ENCODE assay signal across 1 cellular context in genomic region chr3:152857082-152857481, GRCh38.
TF ChIP-seq lines count a peak whose summit lies in the region.

No MANE protein-coding gene starts in this region.

TF ChIP-seq in K562, 482 proteins besides CTCF, POLR2A, EP300 and RAD21 (continued from another document and continues in another):
- TF ChIP-seq EP400 (IDR thresholded peaks at IDR 0.05) (no peak), ZNF133 (CRISPR knock-in tag; IDR thresholded peaks at IDR 0.05) (no peak), STAT5B (CRISPR knock-in tag; IDR thresholded peaks at IDR 0.05) (no peak), TFAP4 (CRISPR knock-in tag; IDR thresholded peaks at IDR 0.05; ENCODE audit: borderline replicate concordance) (no peak), ATF4 (CRISPR knock-in tag; IDR thresholded peaks at IDR 0.05) (no peak), NRF1 (conservative IDR thresholded peaks at IDR 0.05 in 1 of 2, IDR thresholded peaks at IDR 0.05 in 1 of 2) (peak; percentile 17 to 30; a peak in 2 of 4 replicates), LEF1 (IDR thresholded peaks at IDR 0.05) (no peak), PML (IDR thresholded peaks at IDR 0.05; ENCODE audit: low read length) (no peak), BCLAF1 (IDR thresholded peaks at IDR 0.05; ENCODE audit: borderline replicate concordance in 1 of 2, control insufficient read depth in 1 of 2, low read depth in 2 of 2, low read length in 1 of 2) (no peak), BCOR (IDR thresholded peaks at IDR 0.05) (no peak), SP1 (CRISPR knock-in tag; IDR thresholded peaks at IDR 0.05) (no peak), ZNF717 (CRISPR knock-in tag; IDR thresholded peaks at IDR 0.05) (no peak), NCOA1 (IDR thresholded peaks at IDR 0.05; ENCODE audit: low read depth) (no peak), ESRRB (CRISPR knock-in tag; IDR thresholded peaks at IDR 0.05; ENCODE audit: borderline replicate concordance) (no peak), ETV5 (CRISPR knock-in tag; IDR thresholded peaks at IDR 0.05; ENCODE audit: low read depth) (no peak), ZSCAN32 (CRISPR knock-in tag; IDR thresholded peaks at IDR 0.05) (no peak), ZNF589 (CRISPR knock-in tag; IDR thresholded peaks at IDR 0.05; ENCODE audit: low read depth) (no peak), ELF4 (CRISPR knock-in tag; IDR thresholded peaks at IDR 0.05) (no peak), ELF2 (CRISPR knock-in tag; IDR thresholded peaks at IDR 0.05) (no peak), HMG20A (CRISPR knock-in tag; conservative IDR thresholded peaks at IDR 0.05) (no peak), PKNOX1 (IDR thresholded peaks at IDR 0.05) (peak; percentile 59)
- TF ChIP-seq, protein P1, sequence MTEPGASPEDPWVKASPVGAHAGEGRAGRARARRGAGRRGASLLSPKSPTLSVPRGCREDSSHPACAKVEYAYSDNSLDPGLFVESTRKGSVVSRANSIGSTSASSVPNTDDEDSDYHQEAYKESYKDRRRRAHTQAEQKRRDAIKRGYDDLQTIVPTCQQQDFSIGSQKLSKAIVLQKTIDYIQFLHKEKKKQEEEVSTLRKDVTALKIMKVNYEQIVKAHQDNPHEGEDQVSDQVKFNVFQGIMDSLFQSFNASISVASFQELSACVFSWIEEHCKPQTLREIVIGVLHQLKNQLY (CRISPR knock-in tag; conservative IDR thresholded peaks at IDR 0.05), result no peak
- TF ChIP-seq, protein P2, sequence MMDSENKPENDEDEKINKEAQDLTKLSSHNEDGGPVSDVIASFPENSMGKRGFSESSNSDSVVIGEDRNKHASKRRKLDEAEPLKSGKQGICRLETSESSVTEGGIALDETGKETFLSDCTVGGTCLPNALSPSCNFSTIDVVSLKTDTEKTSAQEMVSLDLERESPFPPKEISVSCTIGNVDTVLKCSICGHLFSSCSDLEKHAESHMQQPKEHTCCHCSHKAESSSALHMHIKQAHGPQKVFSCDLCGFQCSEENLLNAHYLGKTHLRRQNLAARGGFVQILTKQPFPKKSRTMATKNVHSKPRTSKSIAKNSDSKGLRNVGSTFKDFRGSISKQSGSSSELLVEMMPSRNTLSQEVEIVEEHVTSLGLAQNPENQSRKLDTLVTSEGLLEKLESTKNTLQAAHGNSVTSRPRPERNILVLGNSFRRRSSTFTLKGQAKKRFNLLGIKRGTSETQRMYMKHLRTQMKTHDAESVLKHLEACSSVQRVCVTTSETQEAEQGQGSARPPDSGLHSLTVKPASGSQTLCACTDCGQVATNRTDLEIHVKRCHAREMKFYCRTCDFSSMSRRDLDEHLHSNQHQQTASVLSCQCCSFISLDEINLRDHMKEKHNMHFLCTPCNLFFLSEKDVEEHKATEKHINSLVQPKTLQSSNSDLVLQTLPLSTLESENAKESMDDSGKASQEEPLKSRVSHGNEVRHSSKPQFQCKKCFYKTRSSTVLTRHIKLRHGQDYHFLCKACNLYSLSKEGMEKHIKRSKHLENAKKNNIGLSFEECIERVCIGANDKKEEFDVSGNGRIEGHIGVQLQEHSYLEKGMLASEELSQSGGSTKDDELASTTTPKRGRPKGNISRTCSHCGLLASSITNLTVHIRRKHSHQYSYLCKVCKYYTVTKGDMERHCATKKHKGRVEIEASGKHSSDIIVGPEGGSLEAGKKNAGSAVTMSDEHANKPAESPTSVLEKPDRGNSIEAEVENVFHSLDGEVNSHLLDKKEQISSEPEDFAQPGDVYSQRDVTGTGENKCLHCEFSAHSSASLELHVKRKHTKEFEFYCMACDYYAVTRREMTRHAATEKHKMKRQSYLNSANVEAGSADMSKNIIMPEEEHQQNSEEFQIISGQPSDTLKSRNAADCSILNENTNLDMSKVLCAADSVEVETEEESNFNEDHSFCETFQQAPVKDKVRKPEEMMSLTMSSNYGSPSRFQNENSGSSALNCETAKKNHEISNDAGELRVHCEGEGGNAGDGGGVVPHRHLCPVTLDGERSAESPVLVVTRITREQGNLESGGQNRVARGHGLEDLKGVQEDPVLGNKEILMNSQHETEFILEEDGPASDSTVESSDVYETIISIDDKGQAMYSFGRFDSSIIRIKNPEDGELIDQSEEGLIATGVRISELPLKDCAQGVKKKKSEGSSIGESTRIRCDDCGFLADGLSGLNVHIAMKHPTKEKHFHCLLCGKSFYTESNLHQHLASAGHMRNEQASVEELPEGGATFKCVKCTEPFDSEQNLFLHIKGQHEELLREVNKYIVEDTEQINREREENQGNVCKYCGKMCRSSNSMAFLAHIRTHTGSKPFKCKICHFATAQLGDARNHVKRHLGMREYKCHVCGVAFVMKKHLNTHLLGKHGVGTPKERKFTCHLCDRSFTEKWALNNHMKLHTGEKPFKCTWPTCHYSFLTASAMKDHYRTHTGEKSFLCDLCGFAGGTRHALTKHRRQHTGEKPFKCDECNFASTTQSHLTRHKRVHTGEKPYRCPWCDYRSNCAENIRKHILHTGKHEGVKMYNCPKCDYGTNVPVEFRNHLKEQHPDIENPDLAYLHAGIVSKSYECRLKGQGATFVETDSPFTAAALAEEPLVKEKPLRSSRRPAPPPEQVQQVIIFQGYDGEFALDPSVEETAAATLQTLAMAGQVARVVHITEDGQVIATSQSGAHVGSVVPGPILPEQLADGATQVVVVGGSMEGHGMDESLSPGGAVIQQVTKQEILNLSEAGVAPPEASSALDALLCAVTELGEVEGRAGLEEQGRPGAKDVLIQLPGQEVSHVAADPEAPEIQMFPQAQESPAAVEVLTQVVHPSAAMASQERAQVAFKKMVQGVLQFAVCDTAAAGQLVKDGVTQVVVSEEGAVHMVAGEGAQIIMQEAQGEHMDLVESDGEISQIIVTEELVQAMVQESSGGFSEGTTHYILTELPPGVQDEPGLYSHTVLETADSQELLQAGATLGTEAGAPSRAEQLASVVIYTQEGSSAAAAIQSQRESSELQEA (IDR thresholded peaks at IDR 0.05; ENCODE audit: low read depth), result no peak
- TF ChIP-seq, protein P3, sequence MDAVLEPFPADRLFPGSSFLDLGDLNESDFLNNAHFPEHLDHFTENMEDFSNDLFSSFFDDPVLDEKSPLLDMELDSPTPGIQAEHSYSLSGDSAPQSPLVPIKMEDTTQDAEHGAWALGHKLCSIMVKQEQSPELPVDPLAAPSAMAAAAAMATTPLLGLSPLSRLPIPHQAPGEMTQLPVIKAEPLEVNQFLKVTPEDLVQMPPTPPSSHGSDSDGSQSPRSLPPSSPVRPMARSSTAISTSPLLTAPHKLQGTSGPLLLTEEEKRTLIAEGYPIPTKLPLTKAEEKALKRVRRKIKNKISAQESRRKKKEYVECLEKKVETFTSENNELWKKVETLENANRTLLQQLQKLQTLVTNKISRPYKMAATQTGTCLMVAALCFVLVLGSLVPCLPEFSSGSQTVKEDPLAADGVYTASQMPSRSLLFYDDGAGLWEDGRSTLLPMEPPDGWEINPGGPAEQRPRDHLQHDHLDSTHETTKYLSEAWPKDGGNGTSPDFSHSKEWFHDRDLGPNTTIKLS (IDR thresholded peaks at IDR 0.05; ENCODE audit: borderline replicate concordance, low read depth), result no peak
- TF ChIP-seq, protein P4, sequence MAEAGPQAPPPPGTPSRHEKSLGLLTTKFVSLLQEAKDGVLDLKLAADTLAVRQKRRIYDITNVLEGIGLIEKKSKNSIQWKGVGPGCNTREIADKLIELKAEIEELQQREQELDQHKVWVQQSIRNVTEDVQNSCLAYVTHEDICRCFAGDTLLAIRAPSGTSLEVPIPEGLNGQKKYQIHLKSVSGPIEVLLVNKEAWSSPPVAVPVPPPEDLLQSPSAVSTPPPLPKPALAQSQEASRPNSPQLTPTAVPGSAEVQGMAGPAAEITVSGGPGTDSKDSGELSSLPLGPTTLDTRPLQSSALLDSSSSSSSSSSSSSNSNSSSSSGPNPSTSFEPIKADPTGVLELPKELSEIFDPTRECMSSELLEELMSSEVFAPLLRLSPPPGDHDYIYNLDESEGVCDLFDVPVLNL (CRISPR knock-in tag; IDR thresholded peaks at IDR 0.05; ENCODE audit: low read depth), result no peak
